Comparison of ENCODE assay signal across 8 cellular contexts in genomic region chr15:81293728-81294500, GRCh38. TPM values are rescaled to one million over a fixed set of nuclear protein-coding genes. Genes with fewer than 3 reads are reported as not detected.
DNase-seq lines count a peak whose midpoint lies in the region; ATAC-seq and TF ChIP-seq lines count a peak whose summit lies in the region.

No MANE protein-coding gene starts in this region.

- POLR2A ChIA-PET in activated CD4-positive, alpha-beta T cell treated with anti-CD3 and anti-CD28 coated beads for 36 hours (lab: Charles Lee) = interaction anchor here (1.0 to 1.4 kb wide), 2 partner anchors 29 to 30 kb away, joined by 3 to 5 read pairs; partner anchors contain the start of gene STARD5

- DNase-seq in Ammon's horn (ENCODE audit: low spot score) = peak; percentile 52
- peak; percentile 87 for DNase-seq in activated CD4-positive, alpha-beta T cell treated with anti-CD3 and anti-CD28 coated beads for 36 hours
- no peak for DNase-seq in glutamatergic neuron
- peak; percentile 78 for DNase-seq in stimulated activated CD8-positive, alpha-beta memory T cell treated with anti-CD3 and anti-CD28 coated beads, Interleukin-4, amount 100 ng/mL, for 48 hours
- DNase-seq in NCI-H345 treated with DMSO at 0.1 percent for 48 hours (lab: John Stamatoyannopoulos, UW; ENCODE audit: unreplicated experiment) = no peak
- DNase-seq in ecto neural progenitor cell (ENCODE audit: low spot score) = no peak

- CTCF ChIA-PET in activated CD4-positive, alpha-beta T cell treated with anti-CD3 and anti-CD28 coated beads for 36 hours (lab: Charles Lee) = interaction anchor here (0.6 to 5.3 kb wide), 8 partner anchors 10 to 120 kb away, joined by 3 to 70 read pairs (median 4); no protein-coding TSS in a partner anchor

- TF ChIP-seq CTCF in glutamatergic neuron (IDR thresholded peaks at IDR 0.05; ENCODE audit: partially characterized antibody, unreplicated experiment) = no peak

- peaks cover 34% of the 10 kb centered on the region for H3K36me3 Mint-ChIP-seq in activated CD4-positive, alpha-beta T cell treated with anti-CD3 and anti-CD28 coated beads for 36 hours (ENCODE audit: low read depth)
- no peaks in the 10 kb centered on the region for H3K36me3 Mint-ChIP-seq in glutamatergic neuron (ENCODE audit: unreplicated experiment)

- peaks cover 2% of the 10 kb centered on the region for H3K9me3 Mint-ChIP-seq in activated CD4-positive, alpha-beta T cell treated with anti-CD3 and anti-CD28 coated beads for 36 hours (ENCODE audit: low read depth)
- H3K9me3 Mint-ChIP-seq in glutamatergic neuron (ENCODE audit: unreplicated experiment) = peaks cover 4% of the 10 kb centered on the region

- H3K4me3 Mint-ChIP-seq in activated CD4-positive, alpha-beta T cell treated with anti-CD3 and anti-CD28 coated beads for 36 hours = peak overlapping the region; percentile 94
- no peak overlapping the region for H3K4me3 Mint-ChIP-seq in glutamatergic neuron (ENCODE audit: unreplicated experiment)

- peaks cover 74% of the 10 kb centered on the region for H3K4me1 Mint-ChIP-seq in activated CD4-positive, alpha-beta T cell treated with anti-CD3 and anti-CD28 coated beads for 36 hours
- no peaks in the 10 kb centered on the region for H3K4me1 Mint-ChIP-seq in glutamatergic neuron (ENCODE audit: low read depth, unreplicated experiment)

- intact Hi-C loops in activated CD4-positive, alpha-beta T cell treated with anti-CD3 and anti-CD28 coated beads for 36 hours (cut with DNase I, micrococcal nuclease) = loop anchor here (1.0 to 10.0 kb wide), 9 partner anchors 9 to 1327 kb away; partner anchors contain the start of genes EFL1 (in 1 of the 2), MEX3B (in 1 of the 2), RPS17 (in 1 of the 2) and SAXO2 (in 1 of the 2)

- peak; percentile 77 for ATAC-seq in GM19395 (IDR thresholded peaks at IDR 0.05; ENCODE audit: unreplicated experiment)
- ATAC-seq in HG03460 (IDR thresholded peaks at IDR 0.05; ENCODE audit: unreplicated experiment) = peak; percentile 51
- peak; percentile 58 for ATAC-seq in activated CD4-positive, alpha-beta T cell treated with anti-CD3 and anti-CD28 coated beads for 36 hours

- peak overlapping the region; percentile 98 for H3K27ac Mint-ChIP-seq in activated CD4-positive, alpha-beta T cell treated with anti-CD3 and anti-CD28 coated beads for 36 hours
- H3K27ac Mint-ChIP-seq in glutamatergic neuron (ENCODE audit: unreplicated experiment) = peak overlapping the region; percentile 28

- H3K27me3 Mint-ChIP-seq in activated CD4-positive, alpha-beta T cell treated with anti-CD3 and anti-CD28 coated beads for 36 hours = no peaks in the 10 kb centered on the region
- H3K27me3 Mint-ChIP-seq in glutamatergic neuron (ENCODE audit: unreplicated experiment) = peaks cover 3% of the 10 kb centered on the region

RNA-seq across cellular contexts. Expression of gene STARD5, which starts 30.0 kb away (rescaled TPM):
- 1 to 10 TPM; 8.9 to 9.2 TPM for total RNA-seq in activated CD4-positive, alpha-beta T cell treated with anti-CD3 and anti-CD28 coated beads for 36 hours
- total RNA-seq in glutamatergic neuron (ENCODE audit: unreplicated experiment) = 3.1 TPM

Comparison
In these comparisons a context has a peak if more than half of its experiments do, and no peak if none do; other contexts are left out.
1. DNase-seq: peak in Ammon's horn (single experiment), activated CD4-positive, alpha-beta T cell treated with anti-CD3 and anti-CD28 coated beads for 36 hours (single experiment) and stimulated activated CD8-positive, alpha-beta memory T cell treated with anti-CD3 and anti-CD28 coated beads, Interleukin-4, amount 100 ng/mL, for 48 hours (single experiment); none in glutamatergic neuron (single experiment), NCI-H345 treated with DMSO at 0.1 percent for 48 hours (single experiment) and ecto neural progenitor cell (single experiment).
2. Peak in every context shown above with its lines, with median percentiles within 50 percentile points of each other: ATAC-seq.